ENCODE assay signal across 13 cellular contexts in the genomic region with DNA sequence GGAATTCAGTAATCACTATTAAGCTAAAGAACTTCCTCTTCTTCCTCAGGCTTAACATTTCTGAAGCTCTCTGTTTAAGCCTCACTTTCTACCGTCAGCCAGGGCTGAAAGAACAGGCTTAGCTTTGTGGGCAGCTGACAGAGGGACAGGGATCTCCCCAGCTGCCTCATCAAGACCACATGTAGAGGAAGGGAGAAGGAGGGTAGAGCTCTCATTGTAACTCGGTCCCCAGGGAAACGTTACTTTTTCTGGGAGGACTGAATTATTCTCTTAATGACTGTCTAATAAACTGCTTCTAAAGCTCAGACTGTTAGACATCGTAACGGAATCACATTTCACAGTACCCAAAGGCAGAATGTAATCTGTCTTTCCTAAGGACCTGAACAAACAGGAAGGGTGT.
DNase-seq lines count a peak whose midpoint lies in the region; ATAC-seq and TF ChIP-seq lines count a peak whose summit lies in the region.
"Had no signal": no experiment of that assay in that cellular context is flagged by ENCODE, and none has a peak within 500 bp of the region (broad histone marks: within the 10 kb centered on the region; RNA-seq: fewer than 3 reads in every experiment).

No MANE protein-coding gene starts in this region.

- DNase-seq in CD1c-positive myeloid dendritic cell (ENCODE audit: extremely low spot score) (peak; percentile 53), NCI-H1092 treated with DMSO at 0.1 percent for 48 hours (lab: John Stamatoyannopoulos, UW) (peak; percentile 35), hepatocyte (ENCODE audit: low spot score) (no peak), T-cell (no peak), ureter (ENCODE audit: low spot score) (no peak), uterus (no peak)
- no peak for DNase-seq in activated CD8-positive, alpha-beta T cell treated with anti-CD3 and anti-CD28 coated beads, Interleukin-2, amount 10 ng/mL, durations not matched to agents 7 days and 5 days
- DNase-seq: activated CD4-positive, CD25-positive, alpha-beta regulatory T cell; activated naive CD4-positive, alpha-beta T cell treated with anti-CD3 and anti-CD28 coated beads for 36 hours; H7; Karpas-422; right cardiac atrium had no signal

- no peak for TF ChIP-seq POLR2A in uterus (IDR thresholded peaks at IDR 0.05)

- H3K4me3 Mint-ChIP-seq in activated CD8-positive, alpha-beta T cell treated with anti-CD3 and anti-CD28 coated beads, Interleukin-2, amount 10 ng/mL, durations not matched to agents 7 days and 5 days, result no peak overlapping the region
- no peak overlapping the region for H3K4me3 Mint-ChIP-seq in T-cell
- H3K4me3 Mint-ChIP-seq: activated naive CD4-positive, alpha-beta T cell treated with anti-CD3 and anti-CD28 coated beads for 36 hours had no signal

- H3K9me3 ChIP-seq in hepatocyte (ENCODE audit: low read depth), result no peaks in the 10 kb centered on the region
- no peaks in the 10 kb centered on the region for H3K9me3 ChIP-seq in uterus

- 49% methylated on average over 5 of the region's 5 CpGs for WGBS in hepatocyte (ENCODE audit: low lambda C conversion rate, missing lambda C conversion rate)

- no peaks in the 10 kb centered on the region for H3K9me2 ChIP-seq in hepatocyte (replicated peaks; ENCODE audit: insufficient read depth)

- no peak for TF ChIP-seq CTCF in hepatocyte (IDR thresholded peaks at IDR 0.05; ENCODE audit: poor library complexity)
- TF ChIP-seq CTCF in uterus (IDR thresholded peaks at IDR 0.05), result no peak

- POLR2A ChIA-PET in activated CD8-positive, alpha-beta T cell treated with anti-CD3 and anti-CD28 coated beads, Interleukin-2, amount 10 ng/mL, durations not matched to agents 7 days and 5 days (lab: Charles Lee), result no interaction called here
- POLR2A ChIA-PET in T-cell (lab: Charles Lee), result no interaction called here

- H3K36me3 Mint-ChIP-seq in activated CD8-positive, alpha-beta T cell treated with anti-CD3 and anti-CD28 coated beads, Interleukin-2, amount 10 ng/mL, durations not matched to agents 7 days and 5 days (ENCODE audit: low read depth), result no peaks in the 10 kb centered on the region
- no peaks in the 10 kb centered on the region for H3K36me3 Mint-ChIP-seq in T-cell

- H3K27me3 ChIP-seq in hepatocyte, result no peaks in the 10 kb centered on the region
- H3K27me3 ChIP-seq in uterus, result no peaks in the 10 kb centered on the region

- H3K27ac ChIP-seq in hepatocyte (peak overlapping the region; percentile 1), uterus (no peak overlapping the region)

- no peaks in the 10 kb centered on the region for H3K4me1 ChIP-seq in hepatocyte (ENCODE audit: insufficient read depth)
- no peaks in the 10 kb centered on the region for H3K4me1 ChIP-seq in uterus

- ATAC-seq in GM21737 (IDR thresholded peaks at IDR 0.05; ENCODE audit: unreplicated experiment), result peak; percentile 57
- ATAC-seq in activated CD8-positive, alpha-beta T cell treated with anti-CD3 and anti-CD28 coated beads, Interleukin-2, amount 10 ng/mL, durations not matched to agents 7 days and 5 days, result no peak
- no peak for ATAC-seq in T-cell (replicated peaks in 1 of 4)
- ATAC-seq: right cardiac atrium had no signal

- CTCF ChIA-PET in activated CD8-positive, alpha-beta T cell treated with anti-CD3 and anti-CD28 coated beads, Interleukin-2, amount 10 ng/mL, durations not matched to agents 7 days and 5 days (lab: Charles Lee), result no interaction called here
- CTCF ChIA-PET in T-cell (lab: Charles Lee), result interaction anchor here in 1 of 2 donors (0.6 kb wide), 1 partner anchor 467 kb away, joined by 3 read pairs; no protein-coding TSS in a partner anchor

- H2AFZ ChIP-seq in hepatocyte, result no peak overlapping the region

- no peaks in the 10 kb centered on the region for H4K20me1 ChIP-seq in hepatocyte (ENCODE audit: insufficient read depth, poor library complexity, severe bottlenecking)

- H3K27ac Mint-ChIP-seq in activated CD8-positive, alpha-beta T cell treated with anti-CD3 and anti-CD28 coated beads, Interleukin-2, amount 10 ng/mL, durations not matched to agents 7 days and 5 days, result no peak overlapping the region
- no peak overlapping the region for H3K27ac Mint-ChIP-seq in T-cell
- H3K27ac Mint-ChIP-seq: activated naive CD4-positive, alpha-beta T cell treated with anti-CD3 and anti-CD28 coated beads for 36 hours had no signal

- H3K9me3 Mint-ChIP-seq in activated CD8-positive, alpha-beta T cell treated with anti-CD3 and anti-CD28 coated beads, Interleukin-2, amount 10 ng/mL, durations not matched to agents 7 days and 5 days (ENCODE audit: insufficient read depth), result no peaks in the 10 kb centered on the region
- no peaks in the 10 kb centered on the region for H3K9me3 Mint-ChIP-seq in T-cell
- H3K9me3 Mint-ChIP-seq: activated naive CD4-positive, alpha-beta T cell treated with anti-CD3 and anti-CD28 coated beads for 36 hours had no signal

- H3K4me3 ChIP-seq in hepatocyte (no peak overlapping the region), uterus (no peak overlapping the region)

- H3K4me1 Mint-ChIP-seq in activated CD8-positive, alpha-beta T cell treated with anti-CD3 and anti-CD28 coated beads, Interleukin-2, amount 10 ng/mL, durations not matched to agents 7 days and 5 days (ENCODE audit: low read depth), result no peaks in the 10 kb centered on the region
- H3K4me1 Mint-ChIP-seq in T-cell, result no peaks in the 10 kb centered on the region

- peaks cover 7% of the 10 kb centered on the region for H3K27me3 Mint-ChIP-seq in activated CD8-positive, alpha-beta T cell treated with anti-CD3 and anti-CD28 coated beads, Interleukin-2, amount 10 ng/mL, durations not matched to agents 7 days and 5 days (ENCODE audit: low read depth)
- H3K27me3 Mint-ChIP-seq in T-cell, result peaks cover 9 to 20% of the 10 kb centered on the region in 2 donors

- H3K36me3 ChIP-seq in hepatocyte (replicated peaks; ENCODE audit: insufficient read depth, low read depth) (no peaks in the 10 kb centered on the region), uterus (no peaks in the 10 kb centered on the region)

- no peaks in the 10 kb centered on the region for H3K79me2 ChIP-seq in hepatocyte

- peak overlapping the region; percentile 3 for H3K4me2 ChIP-seq in hepatocyte

- intact Hi-C loops in uterus (cut with DNase I; ENCODE audit: low total_unique reads), result no loop called here

Comparison
In these comparisons a context has a peak if more than half of its experiments do, and no peak if none do; other contexts are left out.
1. DNase-seq: peak in CD1c-positive myeloid dendritic cell (single experiment) and NCI-H1092 treated with DMSO at 0.1 percent for 48 hours (single experiment); none in hepatocyte (single experiment), activated CD8-positive, alpha-beta T cell treated with anti-CD3 and anti-CD28 coated beads, Interleukin-2, amount 10 ng/mL, durations not matched to agents 7 days and 5 days (single experiment), T-cell (0 of 34), ureter (single experiment) and uterus (0 of 2).